In the genomic region with DNA sequence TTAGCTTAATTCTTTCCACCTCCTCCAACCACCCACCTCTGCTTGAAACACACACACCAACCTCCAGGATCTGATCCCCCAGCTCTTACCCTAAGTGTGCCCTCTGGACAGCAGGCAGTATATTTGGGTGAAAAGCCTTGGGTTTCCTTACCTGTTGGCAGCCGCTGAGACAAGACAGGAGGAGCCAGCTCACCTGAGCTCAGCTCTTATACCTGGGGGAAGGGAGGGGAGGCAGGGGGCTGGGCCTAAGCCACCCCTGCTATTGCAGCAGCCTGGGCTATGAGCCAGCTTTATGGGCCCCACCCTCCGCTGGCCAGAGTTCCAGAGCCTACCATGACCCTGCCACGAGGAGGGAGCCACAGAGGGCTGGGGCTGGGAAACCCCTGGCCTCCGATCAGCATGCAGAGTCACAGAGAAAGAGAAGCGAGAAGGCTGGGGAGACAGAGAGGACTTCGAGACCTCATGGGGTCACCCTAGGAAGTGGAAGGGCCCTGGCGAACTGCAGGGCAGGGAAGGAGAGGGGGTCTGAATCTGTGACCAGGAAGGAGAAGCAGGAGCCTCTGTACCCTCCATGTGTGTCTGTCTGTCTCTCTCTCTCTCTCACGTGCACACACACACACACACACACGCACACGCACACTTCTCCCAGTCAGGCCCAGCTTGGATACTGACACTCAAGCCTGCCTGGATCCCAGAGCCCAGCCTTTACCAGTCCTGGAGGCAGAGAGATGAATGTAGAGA, we compare ENCODE assay signal across 10 cellular contexts. TPM values are rescaled to one million over a fixed set of nuclear protein-coding genes. Genes with fewer than 3 reads are reported as not detected.
A peak's percentile ranks its signal among the peaks of the same experiment; 100 is the strongest.
DNase-seq lines count a peak whose midpoint lies in the region; ATAC-seq and TF ChIP-seq lines count a peak whose summit lies in the region.
"Had no signal": no experiment of that assay in that cellular context is flagged by ENCODE, and none has a peak within 500 bp of the region (broad histone marks: within the 10 kb centered on the region; RNA-seq: fewer than 3 reads in every experiment).

A gene (minus strand): TSS at position 182 of the 741 bp plus-strand sequence. CDS start 467 bp downstream, outside the sequence.

- H3K9me3 Mint-ChIP-seq in activated CD4-positive, alpha-beta T cell treated with anti-CD3 and anti-CD28 coated beads, Interleukin-2, amount 10 ng/mL, durations not matched to agents 24 days and 14 days, result no peaks in the 10 kb centered on the region
- H3K9me3 Mint-ChIP-seq in dendritic cell treated with granulocyte-macrophage colony-stimulating factor and Interleukin-4, amounts not matched to agents 40 ng/mL and 50 ng/mL, for 4 days, result no peaks in the 10 kb centered on the region

- H3K27ac ChIP-seq in lower lobe of right lung, result peak within 1 kb of the TSS; percentile 68
- H3K27ac ChIP-seq in tibial nerve, result peak within 1 kb of the TSS; percentile 45 to 92 (median 70)

- H3K36me3 ChIP-seq in lower lobe of right lung (peaks cover 25% of the 10 kb centered on the region), tibial nerve (peaks cover 0 to 23% (median 0%) of the 10 kb centered on the region in 3 donors)

- no peak for TF ChIP-seq CTCF in lower lobe of right lung (IDR thresholded peaks at IDR 0.05)
- no peak for TF ChIP-seq CTCF in tibial nerve (IDR thresholded peaks at IDR 0.05)

- H3K4me3 Mint-ChIP-seq in activated CD4-positive, alpha-beta T cell treated with anti-CD3 and anti-CD28 coated beads, Interleukin-2, amount 10 ng/mL, durations not matched to agents 24 days and 14 days, result no peak within 1 kb of the TSS
- H3K4me3 Mint-ChIP-seq in dendritic cell treated with granulocyte-macrophage colony-stimulating factor and Interleukin-4, amounts not matched to agents 40 ng/mL and 50 ng/mL, for 4 days, result no peak within 1 kb of the TSS

- WGBS in tibial nerve, 2 donors, result 42 to 53% methylated on average over 8 to 10 of the region's 10 CpGs

- H3K4me3 ChIP-seq in lower lobe of right lung (peak within 1 kb of the TSS; percentile 29), tibial nerve (peak within 1 kb of the TSS in 1 of 4 donors; percentile 9)

- TF ChIP-seq POLR2A in tibial nerve (IDR thresholded peaks at IDR 0.05), result no peak

- H3K4me1 Mint-ChIP-seq in activated CD4-positive, alpha-beta T cell treated with anti-CD3 and anti-CD28 coated beads, Interleukin-2, amount 10 ng/mL, durations not matched to agents 24 days and 14 days, result peaks cover 8% of the 10 kb centered on the region
- peaks cover 39% of the 10 kb centered on the region for H3K4me1 Mint-ChIP-seq in dendritic cell treated with granulocyte-macrophage colony-stimulating factor and Interleukin-4, amounts not matched to agents 40 ng/mL and 50 ng/mL, for 4 days (ENCODE audit: low read depth)

- H3K27me3 ChIP-seq in lower lobe of right lung (ENCODE audit: low read depth), result no peaks in the 10 kb centered on the region
- no peaks in the 10 kb centered on the region for H3K27me3 ChIP-seq in tibial nerve

- ATAC-seq in lower lobe of right lung (peak; percentile 82 to 87), HG03565 (IDR thresholded peaks at IDR 0.05; ENCODE audit: unreplicated experiment) (no peak)

- DNase-seq in activated CD4-positive, alpha-beta T cell treated with anti-CD3 and anti-CD28 coated beads, Interleukin-2, amount 10 ng/mL, durations not matched to agents 24 days and 14 days, result no peak
- no peak for DNase-seq in activated CD4-positive, alpha-beta T cell treated with anti-CD3 and anti-CD28 coated beads for 4 hours
- DNase-seq in lower lobe of right lung (peak; percentile 87), tibial nerve (ENCODE audit: low spot score in 2 of 2) (no peak), NCI-H2227 treated with DMSO at 0.1 percent for 48 hours (lab: John Stamatoyannopoulos, UW) (no peak), activated gamma-delta T cell (lab: John Stamatoyannopoulos, UW) (no peak)
- DNase-seq: activated naive CD4-positive, alpha-beta T cell treated with Interleukin-2 at 50 U/mL for 16 hours; NCI-H2107 had no signal

- H3K9me3 ChIP-seq in lower lobe of right lung (no peaks in the 10 kb centered on the region), tibial nerve (no peaks in the 10 kb centered on the region)

- TF ChIP-seq EP300 in tibial nerve (IDR thresholded peaks at IDR 0.05), result no peak

- H3K27ac Mint-ChIP-seq in activated CD4-positive, alpha-beta T cell treated with anti-CD3 and anti-CD28 coated beads, Interleukin-2, amount 10 ng/mL, durations not matched to agents 24 days and 14 days, result peak within 1 kb of the TSS; percentile 32
- peak within 1 kb of the TSS; percentile 36 for H3K27ac Mint-ChIP-seq in dendritic cell treated with granulocyte-macrophage colony-stimulating factor and Interleukin-4, amounts not matched to agents 40 ng/mL and 50 ng/mL, for 4 days

- peaks cover 24% of the 10 kb centered on the region for H3K4me1 ChIP-seq in lower lobe of right lung
- H3K4me1 ChIP-seq in tibial nerve, result peaks cover 0 to 36% (median 25%) of the 10 kb centered on the region in 4 donors

- intact Hi-C loops in activated CD4-positive, alpha-beta T cell treated with anti-CD3 and anti-CD28 coated beads, Interleukin-2, amount 10 ng/mL, durations not matched to agents 24 days and 14 days (cut with micrococcal nuclease), result loop anchor here (2.0 kb wide), 1 partner anchor 84 kb away; no protein-coding TSS in a partner anchor
- intact Hi-C loops in dendritic cell treated with granulocyte-macrophage colony-stimulating factor and Interleukin-4, amounts not matched to agents 40 ng/mL and 50 ng/mL, for 4 days (cut with micrococcal nuclease), result loop anchor here (2.0 kb wide), 1 partner anchor 44 kb away; no protein-coding TSS in a partner anchor
- intact Hi-C loops in lower lobe of right lung (cut with DNase I), result no loop called here

- no peaks in the 10 kb centered on the region for H3K27me3 Mint-ChIP-seq in activated CD4-positive, alpha-beta T cell treated with anti-CD3 and anti-CD28 coated beads, Interleukin-2, amount 10 ng/mL, durations not matched to agents 24 days and 14 days
- H3K27me3 Mint-ChIP-seq in dendritic cell treated with granulocyte-macrophage colony-stimulating factor and Interleukin-4, amounts not matched to agents 40 ng/mL and 50 ng/mL, for 4 days, result peaks cover 2% of the 10 kb centered on the region

- H3K36me3 Mint-ChIP-seq in activated CD4-positive, alpha-beta T cell treated with anti-CD3 and anti-CD28 coated beads, Interleukin-2, amount 10 ng/mL, durations not matched to agents 24 days and 14 days (ENCODE audit: low read depth), result no peaks in the 10 kb centered on the region
- H3K36me3 Mint-ChIP-seq in dendritic cell treated with granulocyte-macrophage colony-stimulating factor and Interleukin-4, amounts not matched to agents 40 ng/mL and 50 ng/mL, for 4 days (ENCODE audit: low read depth), result no peaks in the 10 kb centered on the region

RNA-seq across cellular contexts. Expression of the gene that starts here (rescaled TPM):
- total RNA-seq in activated CD4-positive, alpha-beta T cell treated with anti-CD3 and anti-CD28 coated beads, Interleukin-2, amount 10 ng/mL, durations not matched to agents 24 days and 14 days, result not detected in 2 replicates
- 138 TPM for total RNA-seq in lower lobe of right lung
- 10 to 100 TPM in 1 of 4 donors, not detected in 3; 15.3 TPM for total RNA-seq in tibial nerve
